ENCODE assay signal across 8 cellular contexts in genomic region chr19:50431343-50432220, GRCh38. TPM values are rescaled to one million over a fixed set of nuclear protein-coding genes. Genes with fewer than 3 reads are reported as not detected.
DNase-seq lines count a peak whose midpoint lies in the region; ATAC-seq, FAIRE-seq and TF ChIP-seq lines count a peak whose summit lies in the region.

No MANE protein-coding gene starts in this region.

- H3K4me1 Mint-ChIP-seq in T-helper 17 cell: peaks cover 11% of the 10 kb centered on the region

- peak; percentile 30 for FAIRE-seq in urothelium cell line (lab: Jason Lieb, UNC)

- H3K4me3 ChIP-seq in GM12865 (ENCODE audit: low read depth, low read length): peak overlapping the region; percentile 53

- peak; percentile 85 for DNase-seq in GM12865 (ENCODE audit: low read depth)
- peak; percentile 13 for DNase-seq in NCI-H1417 treated with DMSO at 0.1 percent for 48 hours (lab: John Stamatoyannopoulos, UW)
- peak; percentile 76 to 85 (median 82) for DNase-seq in T-helper 17 cell
- peak in 57 of 58 donors; percentile 6 to 91 (median 71) for DNase-seq in anterior cingulate cortex (lab: John Stamatoyannopoulos, UW)
- DNase-seq in hepatic stellate cell (ENCODE audit: low spot score): peak; percentile 94
- peak; percentile 19 for DNase-seq in pulmonary artery endothelial cell (ENCODE audit: low read depth, low spot score)
- peak; percentile 93 for DNase-seq in urothelium cell line (ENCODE audit: low spot score)

- ATAC-seq in HG02759 (IDR thresholded peaks at IDR 0.05; ENCODE audit: unreplicated experiment) (peak; percentile 73), T-helper 17 cell (peak; percentile 94)

- TF ChIP-seq CTCF in GM12865 (IDR thresholded peaks at IDR 0.05; ENCODE audit: insufficient read depth, low read depth, low read length, missing control alignments): no peak

- H3K4me3 Mint-ChIP-seq in T-helper 17 cell: peak overlapping the region; percentile 93

- H3K36me3 Mint-ChIP-seq in T-helper 17 cell (ENCODE audit: low read depth): peaks cover 4% of the 10 kb centered on the region

- no peaks in the 10 kb centered on the region for H3K9me3 ChIP-seq in T-helper 17 cell (ENCODE audit: control insufficient read depth, low read length, poor library complexity, severe bottlenecking)

- H3K27me3 Mint-ChIP-seq in T-helper 17 cell: peaks cover 30% of the 10 kb centered on the region

- H3K27ac Mint-ChIP-seq in T-helper 17 cell: peak overlapping the region; percentile 60

RNA-seq across cellular contexts. Expression of gene MYBPC2, which starts 1.1 kb away (rescaled TPM):
- total RNA-seq in T-helper 17 cell: under 1 TPM; 0.07 to 0.08 TPM
- total RNA-seq in pulmonary artery endothelial cell: not detected in 2 replicates

RNA-seq across cellular contexts. Expression of gene SPIB, which starts 12.8 kb away (rescaled TPM):
- total RNA-seq in T-helper 17 cell (1 to 10 TPM; 1.9 to 3.0 TPM), pulmonary artery endothelial cell (0.04 TPM in 1 of 2 replicates, not detected in the other)

RNA-seq across cellular contexts. Expression of gene EMC10, which starts 44.7 kb away (rescaled TPM):
- 10 to 100 TPM; 76.6 to 78.5 TPM for total RNA-seq in T-helper 17 cell
- 63.2 and 74.2 TPM in 2 replicates for total RNA-seq in pulmonary artery endothelial cell

RNA-seq across cellular contexts. Expression of gene GARIN5A, which starts 45.1 kb away (rescaled TPM):
- total RNA-seq in T-helper 17 cell (under 1 TPM in 1 of 2 donors, not detected in 1; 0.22 TPM), pulmonary artery endothelial cell (not detected in 2 replicates)

RNA-seq across cellular contexts. Expression of gene POLD1, which starts 47.4 kb away (rescaled TPM):
- total RNA-seq in T-helper 17 cell: 10 to 100 TPM; 23.5 to 26.6 TPM
- total RNA-seq in pulmonary artery endothelial cell: 82.0 and 88.6 TPM in 2 replicates

Comparison
In these comparisons a context has a peak if more than half of its experiments do, and no peak if none do; other contexts are left out.
1. Peak in every context shown above with its lines: DNase-seq, ATAC-seq and H3K4me3 ChIP-seq.
2. DNase-seq: peak in every context shown above with its lines; median percentile 94 in hepatic stellate cell; 93 in urothelium cell line; 85 in GM12865; 82 in T-helper 17 cell; 71 in anterior cingulate cortex; 19 in pulmonary artery endothelial cell; 13 in NCI-H1417 treated with DMSO at 0.1 percent for 48 hours.